21 cellular contexts compared by ENCODE assay signal in the genomic region with DNA sequence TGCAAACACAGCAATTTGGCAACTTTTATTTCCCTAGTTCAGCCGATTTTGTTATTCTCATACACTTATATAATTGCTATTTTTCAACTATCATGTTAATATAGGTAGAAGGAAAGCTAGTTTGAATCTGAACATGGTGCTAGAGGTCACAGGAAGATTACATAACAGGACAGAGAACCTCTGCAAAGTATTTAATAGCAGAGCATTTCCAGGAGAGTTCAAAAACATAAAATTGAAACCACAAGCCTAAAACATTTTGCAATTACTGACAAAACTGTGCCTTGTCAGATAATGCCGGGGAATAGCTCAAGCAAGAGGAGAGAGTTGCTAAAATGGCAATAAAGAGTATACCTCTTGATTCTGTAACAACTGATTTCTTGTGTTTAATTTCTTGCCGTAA.
"Had no signal": no experiment of that assay in that cellular context is flagged by ENCODE, and none has a peak within 500 bp of the region (broad histone marks: within the 10 kb centered on the region; RNA-seq: fewer than 3 reads in every experiment).

No MANE protein-coding gene starts in this region.

- DNase-seq: dorsolateral prefrontal cortex; effector CD4-positive, alpha-beta T cell; foreskin fibroblast; gastrocnemius medialis; head of caudate nucleus; islet precursor cell; kidney glomerular epithelial cell; left colon; left ventricle myocardium superior; lower lobe of right lung; naive thymus-derived CD8-positive, alpha-beta T cell; nephron progenitor cell; nucleus accumbens; spleen; stimulated activated CD4-positive, alpha-beta T cell treated with anti-CD3 and anti-CD28 coated beads, Interleukin-4, amount 100 ng/mL, for 4 hours; stimulated activated naive CD8-positive, alpha-beta T cell treated with anti-CD3 and anti-CD28 coated beads, Interleukin-15, amount 100 ng/mL, for 72 hours; transverse colon; upper lobe of right lung; uterus had no signal

- ATAC-seq: esophagus mucosa; gastrocnemius medialis; left colon; left ventricle myocardium superior; lower lobe of right lung; naive thymus-derived CD8-positive, alpha-beta T cell; stimulated activated memory B cell treated with anti-CD40 and anti-IgM and Interleukin-4, amounts not matched to agents 10 μg/mL and 1 μg/mL and 100 μg/mL, for 72 hours; stimulated activated naive CD8-positive, alpha-beta T cell treated with anti-CD3 and anti-CD28 coated beads, Interleukin-15, amount 100 ng/mL, for 72 hours; upper lobe of right lung had no signal
